In genomic region chr14:104826197-104826857, GRCh38 we compare ENCODE assay signal across 8 cellular contexts. TPM values are rescaled to one million over a fixed set of nuclear protein-coding genes. Genes with fewer than 3 reads are reported as not detected.
A peak's percentile ranks its signal among the peaks of the same experiment; 100 is the strongest.
DNase-seq lines count a peak whose midpoint lies in the region; ATAC-seq, FAIRE-seq and TF ChIP-seq lines count a peak whose summit lies in the region.

No MANE protein-coding gene starts in this region.

- H3K27ac ChIP-seq in C4-2B = peak overlapping the region; percentile 20; the same call in 1 of the 2 replicates

- intact Hi-C loops in natural killer cell (cut with micrococcal nuclease) = loop anchor here (1.0 kb wide), 1 partner anchor 58 kb away; no protein-coding TSS in a partner anchor

- TF ChIP-seq CTCF in C4-2B (conservative IDR thresholded peaks at IDR 0.05) (peak; percentile 97), GM20000 (IDR thresholded peaks at IDR 0.05; ENCODE audit: extremely low read depth, missing control alignments) (peak; percentile 79), natural killer cell (IDR thresholded peaks at IDR 0.05) (peak; percentile 86)

- DNase-seq in GM20000 (ENCODE audit: low spot score) = peak; percentile 96
- peak; percentile 42 for DNase-seq in RCC 7860 (ENCODE audit: low spot score)
- DNase-seq in activated T-helper 1 cell treated with Interleukin-2 at 50 U/mL for 16 hours (ENCODE audit: low read depth) = peak; percentile 94
- peak; percentile 69 for DNase-seq in fibroblast of peridontal ligament (ENCODE audit: extremely low read depth)
- DNase-seq in natural killer cell = peak; percentile 95
- peak; percentile 80 to 95 (median 94) for DNase-seq in stimulated activated naive CD4-positive, alpha-beta T cell (lab: John Stamatoyannopoulos, UW)

- H3K27ac Mint-ChIP-seq in IgD-negative memory B cell (peak overlapping the region in 2 of 3 donors; percentile 13 to 26), natural killer cell (peak overlapping the region in 1 of 2 donors; percentile 86)

- H3K4me3 Mint-ChIP-seq in IgD-negative memory B cell = peak overlapping the region; percentile 5 to 86 (median 73)
- H3K4me3 Mint-ChIP-seq in natural killer cell = peak overlapping the region; percentile 91

- ATAC-seq in natural killer cell = peak; percentile 92 to 95 (median 93)

- H3K27me3 Mint-ChIP-seq in IgD-negative memory B cell (peaks cover 12% of the 10 kb centered on the region), natural killer cell (ENCODE audit: low read depth in 2 of 2) (peaks cover 0 to 13% of the 10 kb centered on the region in 2 donors)

- H3K36me3 Mint-ChIP-seq in IgD-negative memory B cell (peaks cover 1% of the 10 kb centered on the region), natural killer cell (no peaks in the 10 kb centered on the region)

- peaks cover 5 to 9% (median 8%) of the 10 kb centered on the region in 3 donors for H3K4me1 Mint-ChIP-seq in IgD-negative memory B cell
- H3K4me1 Mint-ChIP-seq in natural killer cell = peaks cover 7 to 23% of the 10 kb centered on the region in 2 donors

- FAIRE-seq in RCC 7860 (lab: Jason Lieb, UNC) = no peak

- H3K9me3 Mint-ChIP-seq in IgD-negative memory B cell (peaks cover 0 to 4% (median 0%) of the 10 kb centered on the region in 3 donors), natural killer cell (peaks cover 0 to 6% of the 10 kb centered on the region in 2 donors)

RNA-seq across cellular contexts. Expression of gene ZBTB42, which starts 25.4 kb away (rescaled TPM):
- 1.0 TPM for polyA plus RNA-seq in IgD-negative memory B cell
- total RNA-seq in natural killer cell = 1 to 10 TPM; 3.6 to 4.5 (median 3.7) TPM

RNA-seq across cellular contexts. Expression of gene AKT1, which starts 30.8 kb away (rescaled TPM):
- 8.2 TPM for polyA plus RNA-seq in IgD-negative memory B cell
- total RNA-seq in natural killer cell = 100 to 1,000 TPM; 152 to 163 (median 153) TPM

RNA-seq across cellular contexts. Expression of gene CEP170B, which starts 38.7 kb away (rescaled TPM):
- not detected for polyA plus RNA-seq in IgD-negative memory B cell
- under 1 TPM; 0.24 to 0.72 (median 0.30) TPM for total RNA-seq in natural killer cell

Comparison
In these comparisons a context has a peak if more than half of its experiments do, and no peak if none do; other contexts are left out.
1. Peak in every context shown above with its lines: DNase-seq, ATAC-seq and H3K27ac ChIP-seq.
2. DNase-seq: peak in every context shown above with its lines; median percentile 96 in GM20000; 95 in natural killer cell; 94 in activated T-helper 1 cell treated with Interleukin-2 at 50 U/mL for 16 hours; 94 in stimulated activated naive CD4-positive, alpha-beta T cell; 69 in fibroblast of peridontal ligament; 42 in RCC 7860.